Comparison of ENCODE assay signal across 11 cellular contexts in the genomic region with DNA sequence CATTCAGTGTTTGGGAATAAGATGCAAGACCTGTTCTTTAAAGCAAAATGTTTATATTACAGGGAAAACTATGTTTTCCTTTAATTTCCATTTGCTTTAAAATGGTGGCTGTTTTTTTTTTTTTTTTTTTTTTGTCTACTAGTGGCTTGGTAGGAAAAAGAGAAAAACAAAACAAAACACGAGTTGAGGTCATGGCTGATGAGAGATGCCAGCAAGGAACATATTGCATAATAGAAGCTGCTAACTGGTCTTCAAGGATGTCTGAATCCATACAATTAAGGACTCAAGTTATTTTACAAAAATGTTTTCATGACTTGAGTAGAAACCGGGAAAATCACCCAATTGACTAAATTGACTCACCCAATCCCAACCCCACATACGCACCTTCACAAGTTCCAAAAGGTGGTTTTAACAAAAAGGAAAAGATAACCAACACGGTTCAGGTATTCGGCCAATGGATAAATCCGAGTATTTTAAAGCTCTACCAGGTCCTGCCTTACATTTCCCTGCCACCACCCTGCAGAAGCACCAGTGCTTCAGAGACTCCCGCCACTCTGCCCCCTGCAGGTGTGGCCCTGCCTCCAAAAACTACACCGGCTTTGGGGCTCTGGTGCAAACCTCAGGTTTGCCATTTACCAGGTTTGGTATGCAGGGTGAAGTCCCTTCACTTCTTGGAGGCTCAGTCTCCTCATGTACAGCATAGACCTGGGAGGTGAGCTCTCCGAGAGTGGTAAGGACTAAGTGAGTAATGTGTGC.
A peak's percentile ranks its signal among the peaks of the same experiment; 100 is the strongest.
DNase-seq lines count a peak whose midpoint lies in the region; ATAC-seq, FAIRE-seq and TF ChIP-seq lines count a peak whose summit lies in the region.
"Had no signal": no experiment of that assay in that cellular context is flagged by ENCODE, and none has a peak within 500 bp of the region (broad histone marks: within the 10 kb centered on the region; RNA-seq: fewer than 3 reads in every experiment).

No MANE protein-coding gene starts in this region.

- H3F3A ChIP-seq in DOHH2 (ENCODE audit: control insufficient read depth, insufficient read depth), result no peaks in the 10 kb centered on the region

- H3K79me2 ChIP-seq in DOHH2 (ENCODE audit: control insufficient read depth, low read length), result no peaks in the 10 kb centered on the region

- no peaks in the 10 kb centered on the region for H3K36me3 ChIP-seq in DOHH2 (ENCODE audit: control insufficient read depth, low read length)
- H3K36me3 ChIP-seq: suprapubic skin had no signal

- TF ChIP-seq CTCF in DOHH2 (IDR thresholded peaks at IDR 0.05; ENCODE audit: low read depth, low read length, poor library complexity, severe bottlenecking) (peak; percentile 46), GM13977 (IDR thresholded peaks at IDR 0.05; ENCODE audit: extremely low read depth, insufficient read depth, missing control alignments) (peak; percentile 25)

- H3K9me2 ChIP-seq in DOHH2 (replicated peaks; ENCODE audit: control insufficient read depth, low read length), result no peaks in the 10 kb centered on the region

- H3K27me3 ChIP-seq in DOHH2 (ENCODE audit: control insufficient read depth, low read length), result no peaks in the 10 kb centered on the region
- H3K27me3 ChIP-seq: suprapubic skin had no signal

- FAIRE-seq in urothelium cell line (lab: Jason Lieb, UNC), result no peak
- FAIRE-seq: HTR-8/SVneo had no signal

- H3K9me3 ChIP-seq in DOHH2 (ENCODE audit: control insufficient read depth, insufficient read depth, low read length), result no peaks in the 10 kb centered on the region
- H3K9me3 ChIP-seq: suprapubic skin had no signal

- peak overlapping the region; percentile 45 for H3K4me3 ChIP-seq in DOHH2 (ENCODE audit: low read length)
- H3K4me3 ChIP-seq: suprapubic skin had no signal

- DNase-seq in GM13977 (ENCODE audit: low spot score) (no peak), amniotic epithelial cell (ENCODE audit: low read depth) (peak; percentile 35), iPS-NIHi7 (ENCODE audit: extremely low spot score) (peak; percentile 73), urothelium cell line (ENCODE audit: low spot score) (no peak)
- DNase-seq in stimulated activated CD4-positive, alpha-beta T cell treated with anti-CD3 and anti-CD28 coated beads, Interleukin-2, amount 100 ng/mL, for 48 hours, result no peak
- DNase-seq: activated CD8-positive, alpha-beta memory T cell treated with anti-CD3 and anti-CD28 coated beads, Interleukin-2, amount 50 U/mL, for 4 hours; cerebellar nuclear complex had no signal

- H3K4me1 ChIP-seq in DOHH2 (ENCODE audit: control insufficient read depth, low read length), result peaks cover 38% of the 10 kb centered on the region

- H3K27ac ChIP-seq in DOHH2 (ENCODE audit: low read depth, low read length), result peak overlapping the region; percentile 78
- H3K27ac ChIP-seq: suprapubic skin had no signal

- H3K4me2 ChIP-seq in DOHH2 (ENCODE audit: low read length), result peak overlapping the region; percentile 62

- in situ Hi-C loops in GM13977 (cut with MboI; ENCODE audit: low pct_unique_long_range_greater_than_20kb, low sequenced_read_pairs, unreplicated experiment), result loop anchor here (10.0 kb wide), 1 partner anchor 121 kb away; no protein-coding TSS in a partner anchor

- ATAC-seq in activated CD4-positive, CD25-positive, alpha-beta regulatory T cell treated with anti-CD3 and anti-CD28 coated beads, Interleukin-2, amount 50 U/mL, for 24 hours, result no peak

- H4K20me1 ChIP-seq in DOHH2 (ENCODE audit: control insufficient read depth, insufficient read depth, low read depth, low read length), result no peaks in the 10 kb centered on the region

Comparison
In these comparisons a context has a peak if more than half of its experiments do, and no peak if none do; other contexts are left out.
1. DNase-seq: peak in amniotic epithelial cell (single experiment) and iPS-NIHi7 (single experiment); none in GM13977 (single experiment), urothelium cell line (single experiment) and stimulated activated CD4-positive, alpha-beta T cell treated with anti-CD3 and anti-CD28 coated beads, Interleukin-2, amount 100 ng/mL, for 48 hours (0 of 2).